Comparison of ENCODE assay signal across 9 cellular contexts in the genomic region with DNA sequence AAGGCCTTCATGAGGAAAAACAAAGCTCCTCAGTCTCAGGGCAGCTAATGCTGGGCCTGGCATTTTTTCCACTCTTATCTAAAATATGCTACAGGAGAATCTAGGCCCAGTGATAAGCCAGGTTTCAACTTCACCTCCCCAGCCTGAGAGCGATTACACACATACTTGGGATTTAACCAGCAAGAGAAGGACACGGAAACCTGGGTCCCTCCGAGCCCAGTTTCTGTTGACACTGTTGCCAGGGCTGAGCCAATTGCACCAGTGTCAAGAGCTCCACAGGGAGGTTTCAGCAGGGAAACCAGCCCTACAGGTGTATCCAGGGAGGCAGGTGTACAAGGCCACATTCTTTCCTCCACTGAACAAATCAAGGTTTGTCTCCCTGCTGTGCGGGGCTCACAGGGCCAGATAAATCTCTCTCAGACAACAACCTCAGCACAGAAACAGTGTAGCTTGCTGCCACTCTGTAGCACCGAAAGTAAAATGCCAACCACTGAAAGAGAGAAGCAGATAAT.
DNase-seq lines count a peak whose midpoint lies in the region; ATAC-seq and TF ChIP-seq lines count a peak whose summit lies in the region.
"Had no signal": no experiment of that assay in that cellular context is flagged by ENCODE, and none has a peak within 500 bp of the region (broad histone marks: within the 10 kb centered on the region; RNA-seq: fewer than 3 reads in every experiment).

No MANE protein-coding gene starts in this region.

- H3K27ac ChIP-seq in cardiac muscle cell: peak overlapping the region; percentile 92
- H3K27ac ChIP-seq in parathyroid adenoma: peak overlapping the region; percentile 86

- no peaks in the 10 kb centered on the region for H3K36me3 ChIP-seq in cardiac muscle cell
- no peaks in the 10 kb centered on the region for H3K36me3 ChIP-seq in parathyroid adenoma (ENCODE audit: control insufficient read depth, insufficient read depth, low read length)

- no peak for ATAC-seq in HG03571 (IDR thresholded peaks at IDR 0.05; ENCODE audit: unreplicated experiment)

- peak overlapping the region; percentile 81 for H2AFZ ChIP-seq in parathyroid adenoma

- peak overlapping the region; percentile 31 for H3K4me2 ChIP-seq in parathyroid adenoma (ENCODE audit: low read length)

- no peak overlapping the region for H3K27ac Mint-ChIP-seq in activated T-cell treated with anti-CD3 and anti-CD28 coated beads, Interleukin-2, amount 50 U/mL, for 24 hours
- H3K27ac Mint-ChIP-seq: activated CD4-positive, alpha-beta T cell treated with anti-CD3 and anti-CD28 coated beads, Interleukin-2, amount 10 ng/mL, durations not matched to agents 7 days and 5 days had no signal

- H3K9me3 Mint-ChIP-seq in activated T-cell treated with anti-CD3 and anti-CD28 coated beads, Interleukin-2, amount 50 U/mL, for 24 hours: no peaks in the 10 kb centered on the region
- H3K9me3 Mint-ChIP-seq: activated CD4-positive, alpha-beta T cell treated with anti-CD3 and anti-CD28 coated beads, Interleukin-2, amount 10 ng/mL, durations not matched to agents 7 days and 5 days had no signal

- H3K27me3 ChIP-seq in cardiac muscle cell (no peaks in the 10 kb centered on the region), parathyroid adenoma (ENCODE audit: control insufficient read depth, insufficient read depth, low read length) (no peaks in the 10 kb centered on the region)

- H3K36me3 Mint-ChIP-seq in activated T-cell treated with anti-CD3 and anti-CD28 coated beads, Interleukin-2, amount 50 U/mL, for 24 hours (ENCODE audit: low read depth): no peaks in the 10 kb centered on the region

- H3K9me3 ChIP-seq in cardiac muscle cell (ENCODE audit: low read depth) (no peaks in the 10 kb centered on the region), parathyroid adenoma (ENCODE audit: control insufficient read depth, low read length) (no peaks in the 10 kb centered on the region)

- peak; percentile 17 for DNase-seq in Daoy (ENCODE audit: low read depth)
- DNase-seq in NCI-H774 (lab: John Stamatoyannopoulos, UW): peak; percentile 76
- DNase-seq in cardiac muscle cell (ENCODE audit: low read depth in 1 of 2, low spot score in 1 of 2): peak; percentile 35 to 81
- no peak for DNase-seq in GM19238 (ENCODE audit: insufficient read length, low spot score)
- no peak for DNase-seq in Ammon's horn (ENCODE audit: low spot score)
- no peak for DNase-seq in activated T-cell treated with anti-CD3 and anti-CD28 coated beads, Interleukin-2, amount 50 U/mL, for 24 hours
- DNase-seq: activated CD4-positive, alpha-beta T cell treated with anti-CD3 and anti-CD28 coated beads, Interleukin-2, amount 10 ng/mL, durations not matched to agents 7 days and 5 days had no signal

- H3K4me3 ChIP-seq in cardiac muscle cell: no peak overlapping the region
- no peak overlapping the region for H3K4me3 ChIP-seq in parathyroid adenoma (ENCODE audit: low read depth, low read length)

- no peaks in the 10 kb centered on the region for H3K4me1 Mint-ChIP-seq in activated T-cell treated with anti-CD3 and anti-CD28 coated beads, Interleukin-2, amount 50 U/mL, for 24 hours (ENCODE audit: low read depth)
- H3K4me1 Mint-ChIP-seq: activated CD4-positive, alpha-beta T cell treated with anti-CD3 and anti-CD28 coated beads, Interleukin-2, amount 10 ng/mL, durations not matched to agents 7 days and 5 days had no signal

- H3K27me3 Mint-ChIP-seq in activated T-cell treated with anti-CD3 and anti-CD28 coated beads, Interleukin-2, amount 50 U/mL, for 24 hours: peaks cover 6% of the 10 kb centered on the region
- H3K27me3 Mint-ChIP-seq: activated CD4-positive, alpha-beta T cell treated with anti-CD3 and anti-CD28 coated beads, Interleukin-2, amount 10 ng/mL, durations not matched to agents 7 days and 5 days had no signal

- H3K79me2 ChIP-seq in parathyroid adenoma: peaks cover 3% of the 10 kb centered on the region

- H3K9ac ChIP-seq in parathyroid adenoma: no peak overlapping the region

- no peak overlapping the region for H3K4me3 Mint-ChIP-seq in activated T-cell treated with anti-CD3 and anti-CD28 coated beads, Interleukin-2, amount 50 U/mL, for 24 hours
- H3K4me3 Mint-ChIP-seq: activated CD4-positive, alpha-beta T cell treated with anti-CD3 and anti-CD28 coated beads, Interleukin-2, amount 10 ng/mL, durations not matched to agents 7 days and 5 days had no signal

- H3K4me1 ChIP-seq in cardiac muscle cell (ENCODE audit: low read depth): peaks cover 32% of the 10 kb centered on the region
- peaks cover 21% of the 10 kb centered on the region for H3K4me1 ChIP-seq in parathyroid adenoma

- TF ChIP-seq CTCF in cardiac muscle cell (IDR thresholded peaks at IDR 0.05; ENCODE audit: low read depth, low read length) (no peak), parathyroid adenoma (IDR thresholded peaks at IDR 0.05) (no peak)

Comparison
In these comparisons a context has a peak if more than half of its experiments do, and no peak if none do; other contexts are left out.
1. DNase-seq: peak in Daoy (single experiment), NCI-H774 (single experiment) and cardiac muscle cell (2 of 2); none in GM19238 (single experiment), Ammon's horn (single experiment) and activated T-cell treated with anti-CD3 and anti-CD28 coated beads, Interleukin-2, amount 50 U/mL, for 24 hours (single experiment).